Comparison of ENCODE assay signal across 27 cellular contexts in the genomic region with DNA sequence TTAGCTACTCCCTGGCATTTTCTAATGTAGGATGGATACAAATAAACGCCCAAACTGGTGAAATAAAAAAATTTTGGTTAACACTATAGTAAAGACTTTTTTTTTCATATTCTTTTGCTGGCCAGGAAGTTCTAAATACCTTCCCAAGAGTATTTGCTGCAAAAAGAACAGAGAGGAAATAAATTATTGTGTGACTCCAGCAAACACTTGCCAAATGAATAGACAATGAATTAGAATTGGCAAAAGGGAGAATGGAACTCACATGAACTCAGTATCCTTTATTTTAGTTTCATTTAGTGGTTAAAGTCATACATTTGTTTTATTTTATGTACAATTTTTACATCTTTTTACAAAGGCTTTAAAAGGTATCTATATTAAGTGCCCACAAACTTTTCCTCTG. TPM values are rescaled to one million over a fixed set of nuclear protein-coding genes. Genes with fewer than 3 reads are reported as not detected.
"Had no signal": no experiment of that assay in that cellular context is flagged by ENCODE, and none has a peak within 500 bp of the region (broad histone marks: within the 10 kb centered on the region; RNA-seq: fewer than 3 reads in every experiment).

No MANE protein-coding gene starts in this region.

- DNase-seq: head of caudate nucleus; left colon; left lung; midbrain; mucosa of descending colon; naive thymus-derived CD4-positive, alpha-beta T cell; occipital lobe; psoas muscle; spleen; stimulated activated CD4-positive, alpha-beta T cell treated with anti-CD3 and anti-CD28 coated beads, Interleukin-4, amount 100 ng/mL, for 24 hours; stimulated activated naive CD4-positive, alpha-beta T cell; tibial artery; trophoblast cell; upper lobe of right lung had no signal

- H3K4me3 ChIP-seq: hepatocyte, left lung, lung, mucosa of descending colon, neural progenitor cell, psoas muscle, skin epidermis, spleen, suprapubic skin, thoracic aorta, tibial artery, upper lobe of right lung had no signal

- H3K4me3 Mint-ChIP-seq: memory B cell; naive thymus-derived CD4-positive, alpha-beta T cell; natural killer cell treated with Interleukin-12 subunit alpha and Interleukin-12 subunit beta and Interleukin-15 and Interleukin-18, amount 100 ng/mL, for 72 hours; neural progenitor cell; stimulated activated effector memory CD8-positive, alpha-beta T cell treated with anti-CD3 and anti-CD28 coated beads, Interleukin-12 subunit alpha, Interleukin-12 subunit beta, amount 100 ng/mL, for 72 hours; stimulated activated naive CD8-positive, alpha-beta T cell treated with anti-CD3 and anti-CD28 coated beads, Interleukin-15, Interleukin-2, amounts not matched to agents 100 ng/mL and 50 ng/mL, for 24 hours had no signal

- H3K27ac Mint-ChIP-seq: memory B cell; naive thymus-derived CD4-positive, alpha-beta T cell; natural killer cell treated with Interleukin-12 subunit alpha and Interleukin-12 subunit beta and Interleukin-15 and Interleukin-18, amount 100 ng/mL, for 72 hours; neural progenitor cell; stimulated activated effector memory CD8-positive, alpha-beta T cell treated with anti-CD3 and anti-CD28 coated beads, Interleukin-12 subunit alpha, Interleukin-12 subunit beta, amount 100 ng/mL, for 72 hours; stimulated activated naive CD8-positive, alpha-beta T cell treated with anti-CD3 and anti-CD28 coated beads, Interleukin-15, Interleukin-2, amounts not matched to agents 100 ng/mL and 50 ng/mL, for 24 hours had no signal

- H3K4me1 Mint-ChIP-seq: naive thymus-derived CD4-positive, alpha-beta T cell; stimulated activated effector memory CD8-positive, alpha-beta T cell treated with anti-CD3 and anti-CD28 coated beads, Interleukin-12 subunit alpha, Interleukin-12 subunit beta, amount 100 ng/mL, for 72 hours had no signal

- H3K9me3 Mint-ChIP-seq: naive thymus-derived CD4-positive, alpha-beta T cell; natural killer cell treated with Interleukin-12 subunit alpha and Interleukin-12 subunit beta and Interleukin-15 and Interleukin-18, amount 100 ng/mL, for 72 hours; neural progenitor cell; stimulated activated effector memory CD8-positive, alpha-beta T cell treated with anti-CD3 and anti-CD28 coated beads, Interleukin-12 subunit alpha, Interleukin-12 subunit beta, amount 100 ng/mL, for 72 hours; stimulated activated naive CD8-positive, alpha-beta T cell treated with anti-CD3 and anti-CD28 coated beads, Interleukin-15, Interleukin-2, amounts not matched to agents 100 ng/mL and 50 ng/mL, for 24 hours had no signal

- H3K4me2 ChIP-seq: hepatocyte, neural progenitor cell had no signal

- H3K36me3 ChIP-seq: left lung, neural progenitor cell, neutrophil, spleen, suprapubic skin, thoracic aorta, tibial artery, upper lobe of right lung had no signal

- H2AFZ ChIP-seq: hepatocyte, neural progenitor cell, parathyroid adenoma had no signal

- H3K9ac ChIP-seq: neural progenitor cell, parathyroid adenoma had no signal

- H3K27me3 ChIP-seq: hepatocyte, left lung, neural progenitor cell, neutrophil, suprapubic skin, tibial artery, upper lobe of right lung had no signal

- H3K9me3 ChIP-seq: left lung, mucosa of descending colon, neutrophil, psoas muscle, spleen, suprapubic skin, thoracic aorta, tibial artery, upper lobe of right lung had no signal

- H3K36me3 Mint-ChIP-seq: memory B cell; naive thymus-derived CD4-positive, alpha-beta T cell; natural killer cell treated with Interleukin-12 subunit alpha and Interleukin-12 subunit beta and Interleukin-15 and Interleukin-18, amount 100 ng/mL, for 72 hours; neural progenitor cell; stimulated activated effector memory CD8-positive, alpha-beta T cell treated with anti-CD3 and anti-CD28 coated beads, Interleukin-12 subunit alpha, Interleukin-12 subunit beta, amount 100 ng/mL, for 72 hours had no signal

- H3K27ac ChIP-seq: hepatocyte, left lung, neural progenitor cell, neutrophil, parathyroid adenoma, psoas muscle, suprapubic skin, thoracic aorta, tibial artery, upper lobe of right lung had no signal

- H3K4me1 ChIP-seq: left lung, neural progenitor cell, parathyroid adenoma had no signal

- ATAC-seq: left colon; left lung; mucosa of descending colon; naive thymus-derived CD4-positive, alpha-beta T cell; natural killer cell treated with Interleukin-12 subunit alpha and Interleukin-12 subunit beta and Interleukin-15 and Interleukin-18, amount 100 ng/mL, for 72 hours; psoas muscle; sciatic nerve; stimulated activated effector memory CD8-positive, alpha-beta T cell treated with anti-CD3 and anti-CD28 coated beads, Interleukin-12 subunit alpha, Interleukin-12 subunit beta, amount 100 ng/mL, for 72 hours; upper lobe of right lung had no signal

- H3K79me2 ChIP-seq: hepatocyte, parathyroid adenoma had no signal

RNA-seq across cellular contexts. Expression of a gene that starts 58.3 kb away (rescaled TPM):
- polyA plus RNA-seq: naive thymus-derived CD4-positive, alpha-beta T cell had no signal
